Comparison of ENCODE assay signal across 21 cellular contexts in genomic region chr1:88455857-88456256, GRCh38.
"Had no signal": no experiment of that assay in that cellular context is flagged by ENCODE, and none has a peak within 500 bp of the region (broad histone marks: within the 10 kb centered on the region; RNA-seq: fewer than 3 reads in every experiment).

No MANE protein-coding gene starts in this region.

- H3K27ac ChIP-seq: adrenal gland, SJCRH30, VCaP had no signal

- H3K9me3 ChIP-seq: adrenal gland, MG63, SJCRH30 had no signal

- DNase-seq: activated CD4-positive, alpha-beta memory T cell treated with anti-CD3 and anti-CD28 coated beads, Interleukin-2, amount 10 ng/mL, durations not matched to agents 7 days and 5 days; activated CD4-positive, alpha-beta T cell treated with anti-CD3 and anti-CD28 coated beads for 36 hours; activated CD4-positive, alpha-beta T cell treated with anti-CD3 and anti-CD28 coated beads, Interleukin-2, amount 50 U/mL, for 1 hour; activated naive CD4-positive, alpha-beta T cell treated with anti-CD3 and anti-CD28 coated beads, Interleukin-2, amount 50 U/mL, for 16 hours; activated naive CD8-positive, alpha-beta T cell treated with anti-CD3 and anti-CD28 coated beads, Interleukin-2, amount 10 ng/mL, durations not matched to agents 7 days and 5 days; activated T-cell treated with anti-CD3 and anti-CD28 coated beads, Interleukin-2, amount 50 U/mL, for 72 hours; adrenal gland; anterior cingulate cortex; MG63; NCI-H1105 treated with DMSO at 0.1 percent for 48 hours; NCI-H1436 treated with DMSO at 0.1 percent for 48 hours; NCI-H187; NCI-H2081; NCI-H510A treated with DMSO at 0.1 percent for 48 hours; NCI-H69; NK-92 treated with Interleukin-12 subunit alpha and Interleukin-12 subunit beta, amount 100 ng/mL, for 24 hours; SJCRH30; T-helper 17 cell; T-helper 9 cell had no signal

- H3K4me1 ChIP-seq: adrenal gland, SJCRH30 had no signal

- H3K36me3 ChIP-seq: adrenal gland, MG63, SJCRH30 had no signal

- ATAC-seq: activated CD4-positive, alpha-beta T cell treated with anti-CD3 and anti-CD28 coated beads for 36 hours; activated T-cell treated with anti-CD3 and anti-CD28 coated beads, Interleukin-2, amount 50 U/mL, for 72 hours; SK-N-SH treated with all-trans-retinoic acid at 6 μM for 48 hours; T-helper 17 cell had no signal

- H3K27me3 ChIP-seq: MG63 had no signal

- H3K4me3 ChIP-seq: adrenal gland, MG63, SJCRH30 had no signal
